In genomic region chr19:17055636-17056035, GRCh38 we compare ENCODE assay signal across 1 cellular context.
TF ChIP-seq lines count a peak whose summit lies in the region.

No MANE protein-coding gene starts in this region.

TF ChIP-seq in GM12878, 131 proteins besides CTCF, POLR2A, EP300 and RAD21:
- TF ChIP-seq ATF3 (IDR thresholded peaks at IDR 0.05; ENCODE audit: borderline replicate concordance, extremely low read depth, low read depth, low read length) (no peak), NFYA (IDR thresholded peaks at IDR 0.05; ENCODE audit: borderline replicate concordance, low read depth, low read length) (no peak), KDM1A (IDR thresholded peaks at IDR 0.05; ENCODE audit: borderline replicate concordance) (no peak), ZZZ3 (IDR thresholded peaks at IDR 0.05; ENCODE audit: control insufficient read depth, insufficient read length, low read depth) (no peak)
TF ChIP-seq in GM12878: peak in this region for 0.
